In genomic region chr17:39618956-39619785, GRCh38 we compare ENCODE assay signal across 1 cellular context.
TF ChIP-seq lines count a peak whose summit lies in the region.

No MANE protein-coding gene starts in this region.

TF ChIP-seq in A549, 52 proteins besides CTCF, POLR2A, EP300 and RAD21 (continued from another document):
- TF ChIP-seq, protein P1, sequence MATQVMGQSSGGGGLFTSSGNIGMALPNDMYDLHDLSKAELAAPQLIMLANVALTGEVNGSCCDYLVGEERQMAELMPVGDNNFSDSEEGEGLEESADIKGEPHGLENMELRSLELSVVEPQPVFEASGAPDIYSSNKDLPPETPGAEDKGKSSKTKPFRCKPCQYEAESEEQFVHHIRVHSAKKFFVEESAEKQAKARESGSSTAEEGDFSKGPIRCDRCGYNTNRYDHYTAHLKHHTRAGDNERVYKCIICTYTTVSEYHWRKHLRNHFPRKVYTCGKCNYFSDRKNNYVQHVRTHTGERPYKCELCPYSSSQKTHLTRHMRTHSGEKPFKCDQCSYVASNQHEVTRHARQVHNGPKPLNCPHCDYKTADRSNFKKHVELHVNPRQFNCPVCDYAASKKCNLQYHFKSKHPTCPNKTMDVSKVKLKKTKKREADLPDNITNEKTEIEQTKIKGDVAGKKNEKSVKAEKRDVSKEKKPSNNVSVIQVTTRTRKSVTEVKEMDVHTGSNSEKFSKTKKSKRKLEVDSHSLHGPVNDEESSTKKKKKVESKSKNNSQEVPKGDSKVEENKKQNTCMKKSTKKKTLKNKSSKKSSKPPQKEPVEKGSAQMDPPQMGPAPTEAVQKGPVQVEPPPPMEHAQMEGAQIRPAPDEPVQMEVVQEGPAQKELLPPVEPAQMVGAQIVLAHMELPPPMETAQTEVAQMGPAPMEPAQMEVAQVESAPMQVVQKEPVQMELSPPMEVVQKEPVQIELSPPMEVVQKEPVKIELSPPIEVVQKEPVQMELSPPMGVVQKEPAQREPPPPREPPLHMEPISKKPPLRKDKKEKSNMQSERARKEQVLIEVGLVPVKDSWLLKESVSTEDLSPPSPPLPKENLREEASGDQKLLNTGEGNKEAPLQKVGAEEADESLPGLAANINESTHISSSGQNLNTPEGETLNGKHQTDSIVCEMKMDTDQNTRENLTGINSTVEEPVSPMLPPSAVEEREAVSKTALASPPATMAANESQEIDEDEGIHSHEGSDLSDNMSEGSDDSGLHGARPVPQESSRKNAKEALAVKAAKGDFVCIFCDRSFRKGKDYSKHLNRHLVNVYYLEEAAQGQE (IDR thresholded peaks at IDR 0.05) = no peak
- TF ChIP-seq, protein P2, sequence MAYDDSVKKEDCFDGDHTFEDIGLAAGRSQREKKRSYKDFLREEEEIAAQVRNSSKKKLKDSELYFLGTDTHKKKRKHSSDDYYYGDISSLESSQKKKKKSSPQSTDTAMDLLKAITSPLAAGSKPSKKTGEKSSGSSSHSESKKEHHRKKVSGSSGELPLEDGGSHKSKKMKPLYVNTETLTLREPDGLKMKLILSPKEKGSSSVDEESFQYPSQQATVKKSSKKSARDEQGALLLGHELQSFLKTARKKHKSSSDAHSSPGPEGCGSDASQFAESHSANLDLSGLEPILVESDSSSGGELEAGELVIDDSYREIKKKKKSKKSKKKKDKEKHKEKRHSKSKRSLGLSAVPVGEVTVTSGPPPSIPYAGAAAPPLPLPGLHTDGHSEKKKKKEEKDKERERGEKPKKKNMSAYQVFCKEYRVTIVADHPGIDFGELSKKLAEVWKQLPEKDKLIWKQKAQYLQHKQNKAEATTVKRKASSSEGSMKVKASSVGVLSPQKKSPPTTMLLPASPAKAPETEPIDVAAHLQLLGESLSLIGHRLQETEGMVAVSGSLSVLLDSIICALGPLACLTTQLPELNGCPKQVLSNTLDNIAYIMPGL (CRISPR knock-in tag; IDR thresholded peaks at IDR 0.05; ENCODE audit: borderline replicate concordance) = no peak
- TF ChIP-seq FOSB (CRISPR knock-in tag; IDR thresholded peaks at IDR 0.05) = no peak
- TF ChIP-seq ZC3H11A (IDR thresholded peaks at IDR 0.05) = no peak
- TF ChIP-seq ZNF302 (CRISPR knock-in tag; IDR thresholded peaks at IDR 0.05) = no peak
- no peak for TF ChIP-seq MAFK (IDR thresholded peaks at IDR 0.05; ENCODE audit: partially characterized antibody)
- TF ChIP-seq JUNB (IDR thresholded peaks at IDR 0.05) = no peak
- no peak for TF ChIP-seq ESRRA (IDR thresholded peaks at IDR 0.05; ENCODE audit: borderline replicate concordance, low read length)
- TF ChIP-seq USF2 (IDR thresholded peaks at IDR 0.05) = no peak
- TF ChIP-seq HOXA7 (CRISPR knock-in tag; IDR thresholded peaks at IDR 0.05) = no peak
- no peak for TF ChIP-seq SMC3 (IDR thresholded peaks at IDR 0.05)
- no peak for TF ChIP-seq BHLHE40 (IDR thresholded peaks at IDR 0.05; ENCODE audit: low read depth, low read length)
- no peak for TF ChIP-seq JUN (IDR thresholded peaks at IDR 0.05)
